1 cellular context compared by ENCODE assay signal in the genomic region with DNA sequence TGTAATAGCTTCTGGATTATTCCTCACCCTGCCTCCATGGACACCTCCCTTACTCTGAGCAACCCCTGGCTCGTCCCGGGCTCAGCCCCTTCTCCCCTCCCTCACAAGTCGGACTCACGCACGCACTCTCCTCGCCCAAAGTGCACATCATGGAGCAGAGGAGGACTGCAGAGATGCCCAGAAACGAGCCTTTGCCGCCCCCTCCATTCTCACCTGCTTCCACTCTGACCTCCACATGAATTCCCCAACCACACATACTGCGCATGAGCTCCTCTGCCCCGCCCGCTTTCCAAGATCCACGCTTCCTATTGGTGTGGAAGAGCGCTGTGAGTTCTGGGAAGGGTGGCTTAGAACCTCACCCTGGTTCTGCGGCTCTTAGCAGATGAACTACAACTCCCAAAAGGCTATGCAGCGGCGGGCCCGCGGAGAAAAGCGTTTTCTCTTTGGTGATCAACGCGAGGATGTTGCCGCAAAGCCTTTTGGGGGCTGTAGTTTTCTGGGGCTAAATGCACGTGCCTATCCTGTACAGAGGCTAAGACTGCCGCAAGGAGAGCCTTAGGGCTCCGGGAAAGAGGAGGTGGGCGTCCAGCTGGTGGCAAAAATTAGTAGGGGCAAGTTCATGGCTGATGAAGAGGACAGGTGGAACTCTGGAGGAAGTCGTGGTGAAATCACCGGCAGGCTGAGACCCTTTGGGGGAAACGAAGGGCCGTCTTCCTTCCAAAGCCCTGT.
TF ChIP-seq lines count a peak whose summit lies in the region.

Gene PHB1 (minus strand): TSS at position 261 of the 729 bp plus-strand sequence. CDS start 1,618 bp downstream, outside the sequence.

TF ChIP-seq in K562, 482 proteins besides CTCF, POLR2A, EP300 and RAD21 (continued from another document and continues in another):
- TF ChIP-seq ZNF318 (IDR thresholded peaks at IDR 0.05; ENCODE audit: borderline replicate concordance in 1 of 2, low read depth in 1 of 2): no peak
- TF ChIP-seq NFXL1 (CRISPR knock-in tag; IDR thresholded peaks at IDR 0.05): no peak
- no peak for TF ChIP-seq ZNF785 (CRISPR knock-in tag; IDR thresholded peaks at IDR 0.05)
- no peak for TF ChIP-seq SRF (CRISPR knock-in tag; IDR thresholded peaks at IDR 0.05)
- TF ChIP-seq HNRNPL (IDR thresholded peaks at IDR 0.05; ENCODE audit: low read depth, low read length): no peak
- peak; percentile 95 to 96 for TF ChIP-seq NRF1 (conservative IDR thresholded peaks at IDR 0.05 in 1 of 2, IDR thresholded peaks at IDR 0.05 in 1 of 2)
- peak; percentile 80 for TF ChIP-seq GABPB1 (CRISPR knock-in tag; IDR thresholded peaks at IDR 0.05)
- TF ChIP-seq RNF2 (IDR thresholded peaks at IDR 0.05): peak; percentile 37; the same call in 1 of the 2 replicates
- TF ChIP-seq DMBX1 (CRISPR knock-in tag; IDR thresholded peaks at IDR 0.05; ENCODE audit: borderline replicate concordance): peak; percentile 89; the same call in 1 of the 2 replicates
- no peak for TF ChIP-seq KHSRP (IDR thresholded peaks at IDR 0.05)
- TF ChIP-seq GATA2 (CRISPR knock-in tag; IDR thresholded peaks at IDR 0.05): no peak
- TF ChIP-seq RBM25 (IDR thresholded peaks at IDR 0.05; ENCODE audit: low read depth, low read length, severe bottlenecking): peak; percentile 53
- TF ChIP-seq, protein P1, sequence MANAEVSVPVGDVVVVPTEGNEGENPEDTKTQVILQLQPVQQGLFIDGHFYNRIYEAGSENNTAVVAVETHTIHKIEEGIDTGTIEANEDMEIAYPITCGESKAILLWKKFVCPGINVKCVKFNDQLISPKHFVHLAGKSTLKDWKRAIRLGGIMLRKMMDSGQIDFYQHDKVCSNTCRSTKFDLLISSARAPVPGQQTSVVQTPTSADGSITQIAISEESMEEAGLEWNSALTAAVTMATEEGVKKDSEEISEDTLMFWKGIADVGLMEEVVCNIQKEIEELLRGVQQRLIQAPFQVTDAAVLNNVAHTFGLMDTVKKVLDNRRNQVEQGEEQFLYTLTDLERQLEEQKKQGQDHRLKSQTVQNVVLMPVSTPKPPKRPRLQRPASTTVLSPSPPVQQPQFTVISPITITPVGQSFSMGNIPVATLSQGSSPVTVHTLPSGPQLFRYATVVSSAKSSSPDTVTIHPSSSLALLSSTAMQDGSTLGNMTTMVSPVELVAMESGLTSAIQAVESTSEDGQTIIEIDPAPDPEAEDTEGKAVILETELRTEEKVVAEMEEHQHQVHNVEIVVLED (CRISPR knock-in tag; IDR thresholded peaks at IDR 0.05): peak; percentile 9; the same call in 1 of the 2 replicates
- no peak for TF ChIP-seq E2F5 (CRISPR knock-in tag; IDR thresholded peaks at IDR 0.05)
- TF ChIP-seq, protein P2, sequence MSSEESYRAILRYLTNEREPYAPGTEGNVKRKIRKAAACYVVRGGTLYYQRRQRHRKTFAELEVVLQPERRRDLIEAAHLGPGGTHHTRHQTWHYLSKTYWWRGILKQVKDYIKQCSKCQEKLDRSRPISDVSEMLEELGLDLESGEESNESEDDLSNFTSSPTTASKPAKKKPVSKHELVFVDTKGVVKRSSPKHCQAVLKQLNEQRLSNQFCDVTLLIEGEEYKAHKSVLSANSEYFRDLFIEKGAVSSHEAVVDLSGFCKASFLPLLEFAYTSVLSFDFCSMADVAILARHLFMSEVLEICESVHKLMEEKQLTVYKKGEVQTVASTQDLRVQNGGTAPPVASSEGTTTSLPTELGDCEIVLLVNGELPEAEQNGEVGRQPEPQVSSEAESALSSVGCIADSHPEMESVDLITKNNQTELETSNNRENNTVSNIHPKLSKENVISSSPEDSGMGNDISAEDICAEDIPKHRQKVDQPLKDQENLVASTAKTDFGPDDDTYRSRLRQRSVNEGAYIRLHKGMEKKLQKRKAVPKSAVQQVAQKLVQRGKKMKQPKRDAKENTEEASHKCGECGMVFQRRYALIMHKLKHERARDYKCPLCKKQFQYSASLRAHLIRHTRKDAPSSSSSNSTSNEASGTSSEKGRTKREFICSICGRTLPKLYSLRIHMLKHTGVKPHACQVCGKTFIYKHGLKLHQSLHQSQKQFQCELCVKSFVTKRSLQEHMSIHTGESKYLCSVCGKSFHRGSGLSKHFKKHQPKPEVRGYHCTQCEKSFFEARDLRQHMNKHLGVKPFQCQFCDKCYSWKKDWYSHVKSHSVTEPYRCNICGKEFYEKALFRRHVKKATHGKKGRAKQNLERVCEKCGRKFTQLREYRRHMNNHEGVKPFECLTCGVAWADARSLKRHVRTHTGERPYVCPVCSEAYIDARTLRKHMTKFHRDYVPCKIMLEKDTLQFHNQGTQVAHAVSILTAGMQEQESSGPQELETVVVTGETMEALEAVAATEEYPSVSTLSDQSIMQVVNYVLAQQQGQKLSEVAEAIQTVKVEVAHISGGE (CRISPR knock-in tag; IDR thresholded peaks at IDR 0.05): peak in 1 of 3 experiments; percentile 76; a peak in 2 of 6 replicates
- peak; percentile 94 for TF ChIP-seq ZNF584 (CRISPR knock-in tag; IDR thresholded peaks at IDR 0.05; ENCODE audit: low read depth)
- no peak for TF ChIP-seq CCAR2 (IDR thresholded peaks at IDR 0.05; ENCODE audit: low read depth, low read length)
- TF ChIP-seq ARID3A (IDR thresholded peaks at IDR 0.05; ENCODE audit: borderline replicate concordance, low read depth, low read length): no peak
- no peak for TF ChIP-seq SRSF9 (IDR thresholded peaks at IDR 0.05; ENCODE audit: borderline replicate concordance, low read depth, low read length)
- peak; percentile 60 for TF ChIP-seq JUND (IDR thresholded peaks at IDR 0.05; ENCODE audit: borderline replicate concordance, low read depth, low read length)
- no peak; the same call in 2 of the 3 replicates for TF ChIP-seq JUND (tag; IDR thresholded peaks at IDR 0.05; ENCODE audit: borderline replicate concordance, low read depth, low read length)
- TF ChIP-seq SMAD1 (IDR thresholded peaks at IDR 0.05; ENCODE audit: low read depth, low read length, partially characterized antibody): no peak
- peak; percentile 76; the same call in 1 of the 2 replicates for TF ChIP-seq FOXJ2 (tag; IDR thresholded peaks at IDR 0.05)
- no peak for TF ChIP-seq CEBPB (tag; IDR thresholded peaks at IDR 0.05)
- TF ChIP-seq, protein P3, sequence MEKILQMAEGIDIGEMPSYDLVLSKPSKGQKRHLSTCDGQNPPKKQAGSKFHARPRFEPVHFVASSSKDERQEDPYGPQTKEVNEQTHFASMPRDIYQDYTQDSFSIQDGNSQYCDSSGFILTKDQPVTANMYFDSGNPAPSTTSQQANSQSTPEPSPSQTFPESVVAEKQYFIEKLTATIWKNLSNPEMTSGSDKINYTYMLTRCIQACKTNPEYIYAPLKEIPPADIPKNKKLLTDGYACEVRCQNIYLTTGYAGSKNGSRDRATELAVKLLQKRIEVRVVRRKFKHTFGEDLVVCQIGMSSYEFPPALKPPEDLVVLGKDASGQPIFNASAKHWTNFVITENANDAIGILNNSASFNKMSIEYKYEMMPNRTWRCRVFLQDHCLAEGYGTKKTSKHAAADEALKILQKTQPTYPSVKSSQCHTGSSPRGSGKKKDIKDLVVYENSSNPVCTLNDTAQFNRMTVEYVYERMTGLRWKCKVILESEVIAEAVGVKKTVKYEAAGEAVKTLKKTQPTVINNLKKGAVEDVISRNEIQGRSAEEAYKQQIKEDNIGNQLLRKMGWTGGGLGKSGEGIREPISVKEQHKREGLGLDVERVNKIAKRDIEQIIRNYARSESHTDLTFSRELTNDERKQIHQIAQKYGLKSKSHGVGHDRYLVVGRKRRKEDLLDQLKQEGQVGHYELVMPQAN (IDR thresholded peaks at IDR 0.05; ENCODE audit: borderline replicate concordance): peak; percentile 92
- TF ChIP-seq ZNF23 (CRISPR knock-in tag; IDR thresholded peaks at IDR 0.05): no peak
- no peak for TF ChIP-seq U2AF1 (optimal IDR thresholded peaks at IDR 0.05; ENCODE audit: low read depth, low read length)
- no peak for TF ChIP-seq PPARD (CRISPR knock-in tag; IDR thresholded peaks at IDR 0.05)
- TF ChIP-seq CREM (IDR thresholded peaks at IDR 0.05; ENCODE audit: low read depth): peak; percentile 89
- TF ChIP-seq ZBTB12 (CRISPR knock-in tag; IDR thresholded peaks at IDR 0.05): 0 out of 2 replicates have a peak, but pooled peaks have one; percentile 23
- no peak for TF ChIP-seq HMG20B (CRISPR knock-in tag; IDR thresholded peaks at IDR 0.05)
- TF ChIP-seq RBFOX2 (IDR thresholded peaks at IDR 0.05; ENCODE audit: low read depth, low read length): peak; percentile 66
- peak in 1 of 2 experiments; percentile 53; a peak in 2 of 4 replicates for TF ChIP-seq FOXK2 (conservative IDR thresholded peaks at IDR 0.05 in 1 of 2, IDR thresholded peaks at IDR 0.05 in 1 of 2; ENCODE audit: low read depth in 2 of 2)
